25 cellular contexts compared by ENCODE assay signal in genomic region chr16:84207869-84208268, GRCh38. TPM values are rescaled to one million over a fixed set of nuclear protein-coding genes. Genes with fewer than 3 reads are reported as not detected.
"Had no signal": no experiment of that assay in that cellular context is flagged by ENCODE, and none has a peak within 500 bp of the region (broad histone marks: within the 10 kb centered on the region; RNA-seq: fewer than 3 reads in every experiment).

No MANE protein-coding gene starts in this region.

- H3K4me3 Mint-ChIP-seq: activated naive CD4-positive, alpha-beta T cell treated with anti-CD3 and anti-CD28 coated beads, Interleukin-2, amount 50 U/mL, for 24 hours; mesothelial cell of epicardium; natural killer cell treated with Interleukin-12 subunit alpha and Interleukin-12 subunit beta and Interleukin-15 and Interleukin-18, amount 100 ng/mL, for 72 hours had no signal

- H3K4me1 ChIP-seq: ascending aorta, upper lobe of right lung had no signal

- H3K27me3 ChIP-seq: ascending aorta, upper lobe of right lung had no signal

- H3K9me3 Mint-ChIP-seq: activated naive CD4-positive, alpha-beta T cell treated with anti-CD3 and anti-CD28 coated beads, Interleukin-2, amount 50 U/mL, for 24 hours; natural killer cell treated with Interleukin-12 subunit alpha and Interleukin-12 subunit beta and Interleukin-15 and Interleukin-18, amount 100 ng/mL, for 72 hours had no signal

- H3K27ac ChIP-seq: ascending aorta, coronary artery, upper lobe of right lung had no signal

- H3K36me3 Mint-ChIP-seq: activated naive CD4-positive, alpha-beta T cell treated with anti-CD3 and anti-CD28 coated beads, Interleukin-2, amount 50 U/mL, for 24 hours; mesothelial cell of epicardium; natural killer cell treated with Interleukin-12 subunit alpha and Interleukin-12 subunit beta and Interleukin-15 and Interleukin-18, amount 100 ng/mL, for 72 hours had no signal

- H3K4me3 ChIP-seq: ascending aorta, coronary artery, lung, upper lobe of right lung had no signal

- H3K36me3 ChIP-seq: ascending aorta, upper lobe of right lung had no signal

- H3K9me3 ChIP-seq: ascending aorta, upper lobe of right lung had no signal

- H3K27me3 Mint-ChIP-seq: activated naive CD4-positive, alpha-beta T cell treated with anti-CD3 and anti-CD28 coated beads, Interleukin-2, amount 50 U/mL, for 24 hours had no signal

- DNase-seq: activated CD4-positive, alpha-beta T cell treated with anti-CD3 and anti-CD28 coated beads for 1 hour; activated gamma-delta T cell; erythroblast; foreskin melanocyte; glutamatergic neuron; hippocampal formation; islet precursor cell; stimulated activated CD4-positive, alpha-beta T cell treated with anti-CD3 and anti-CD28 coated beads, Interleukin-12 subunit alpha, Interleukin-12 subunit beta, amount 100 ng/mL, for 4 hours; stimulated activated CD4-positive, alpha-beta T cell treated with anti-CD3 and anti-CD28 coated beads, Interleukin-1b, Interleukin-23, amount 100 ng/mL, for 48 hours; stimulated activated CD8-positive, alpha-beta memory T cell treated with anti-CD3 and anti-CD28 coated beads, Interleukin-4, amount 100 ng/mL, for 48 hours; stimulated activated naive CD4-positive, alpha-beta T cell; T1000; upper lobe of right lung had no signal

- H3K4me1 Mint-ChIP-seq: activated naive CD4-positive, alpha-beta T cell treated with anti-CD3 and anti-CD28 coated beads, Interleukin-2, amount 50 U/mL, for 24 hours had no signal

- H3K27ac Mint-ChIP-seq: activated naive CD4-positive, alpha-beta T cell treated with anti-CD3 and anti-CD28 coated beads, Interleukin-2, amount 50 U/mL, for 24 hours; mesothelial cell of epicardium; natural killer cell treated with Interleukin-12 subunit alpha and Interleukin-12 subunit beta and Interleukin-15 and Interleukin-18, amount 100 ng/mL, for 72 hours had no signal

- FAIRE-seq: endometrium had no signal

- ATAC-seq: left lobe of liver, upper lobe of right lung had no signal

RNA-seq across cellular contexts. Expression of gene ADAD2, which starts 16.9 kb away (rescaled TPM):
- total RNA-seq: ascending aorta; left lobe of liver; mesothelial cell of epicardium; natural killer cell treated with Interleukin-12 subunit alpha and Interleukin-12 subunit beta and Interleukin-15 and Interleukin-18, amount 100 ng/mL, for 72 hours; posterior vena cava had no signal

RNA-seq across cellular contexts. Expression of gene KCNG4, which starts 31.9 kb away (rescaled TPM):
- total RNA-seq: ascending aorta; left lobe of liver; lung; mesothelial cell of epicardium; natural killer cell treated with Interleukin-12 subunit alpha and Interleukin-12 subunit beta and Interleukin-15 and Interleukin-18, amount 100 ng/mL, for 72 hours; omental fat pad; posterior vena cava; upper lobe of right lung had no signal
- polyA plus RNA-seq: adipose tissue, lung, thymus had no signal
